30 cellular contexts compared by ENCODE assay signal in genomic region chr1:101428562-101428961, GRCh38.
"Had no signal": no experiment of that assay in that cellular context is flagged by ENCODE, and none has a peak within 500 bp of the region (broad histone marks: within the 10 kb centered on the region; RNA-seq: fewer than 3 reads in every experiment).

No MANE protein-coding gene starts in this region.

- H3K27me3 ChIP-seq: colonic mucosa, esophagus squamous epithelium, gastrocnemius medialis, heart right ventricle, hepatocyte, left lung had no signal

- H3K79me2 ChIP-seq: hepatocyte had no signal

- H3K9me3 Mint-ChIP-seq: effector memory CD8-positive, alpha-beta T cell had no signal

- ATAC-seq: effector memory CD8-positive, alpha-beta T cell; esophagus mucosa; gastrocnemius medialis; heart right ventricle; left cardiac atrium; left lung; left ventricle myocardium superior; lower lobe of right lung; mucosa of descending colon; naive thymus-derived CD8-positive, alpha-beta T cell had no signal

- FAIRE-seq: endometrium, islet of Langerhans, keratinocyte had no signal

- H2AFZ ChIP-seq: hepatocyte had no signal

- H3K4me3 ChIP-seq: colonic mucosa, esophagus squamous epithelium, gastrocnemius medialis, heart right ventricle, hepatocyte, left lung, lower lobe of right lung, mucosa of descending colon had no signal

- DNase-seq: colonic mucosa; cortex of kidney; effector CD8-positive, alpha-beta T cell; effector memory CD8-positive, alpha-beta T cell; endodermal cell; erythroblast; esophagus squamous epithelium; foreskin fibroblast; foreskin melanocyte; gastrocnemius medialis; glutamatergic neuron; head of caudate nucleus; heart right ventricle; hypothalamus; left cardiac atrium; left lung; left ventricle myocardium superior; lower lobe of right lung; mesenchymal stem cell; mucosa of descending colon; naive B cell; naive thymus-derived CD8-positive, alpha-beta T cell had no signal

- H3K4me2 ChIP-seq: hepatocyte had no signal

- H3K4me3 Mint-ChIP-seq: dendritic cell treated with granulocyte-macrophage colony-stimulating factor and Interleukin-4, amounts not matched to agents 40 ng/mL and 50 ng/mL, for 4 days; effector memory CD8-positive, alpha-beta T cell; endodermal cell; mesothelial cell of epicardium; naive B cell; naive thymus-derived CD8-positive, alpha-beta T cell had no signal

- H3K27ac ChIP-seq: colonic mucosa, epithelial cell of prostate, esophagus squamous epithelium, gastrocnemius medialis, heart right ventricle, hepatocyte, left lung, lower lobe of right lung had no signal

- H3K4me1 Mint-ChIP-seq: naive thymus-derived CD8-positive, alpha-beta T cell had no signal

- H3K27ac Mint-ChIP-seq: dendritic cell treated with granulocyte-macrophage colony-stimulating factor and Interleukin-4, amounts not matched to agents 40 ng/mL and 50 ng/mL, for 4 days; effector memory CD8-positive, alpha-beta T cell; endodermal cell; mesothelial cell of epicardium; naive B cell; naive thymus-derived CD8-positive, alpha-beta T cell had no signal

- H3K36me3 ChIP-seq: colonic mucosa, esophagus squamous epithelium, gastrocnemius medialis, heart right ventricle, left lung, lower lobe of right lung had no signal

- H3K4me1 ChIP-seq: colonic mucosa, esophagus squamous epithelium, gastrocnemius medialis, heart right ventricle, left lung, lower lobe of right lung had no signal

- H3K9me3 ChIP-seq: colonic mucosa, esophagus squamous epithelium, gastrocnemius medialis, lower lobe of right lung, mucosa of descending colon had no signal

- H3K27me3 Mint-ChIP-seq: dendritic cell treated with granulocyte-macrophage colony-stimulating factor and Interleukin-4, amounts not matched to agents 40 ng/mL and 50 ng/mL, for 4 days; naive B cell had no signal
